16 cellular contexts compared by ENCODE assay signal in the genomic region with DNA sequence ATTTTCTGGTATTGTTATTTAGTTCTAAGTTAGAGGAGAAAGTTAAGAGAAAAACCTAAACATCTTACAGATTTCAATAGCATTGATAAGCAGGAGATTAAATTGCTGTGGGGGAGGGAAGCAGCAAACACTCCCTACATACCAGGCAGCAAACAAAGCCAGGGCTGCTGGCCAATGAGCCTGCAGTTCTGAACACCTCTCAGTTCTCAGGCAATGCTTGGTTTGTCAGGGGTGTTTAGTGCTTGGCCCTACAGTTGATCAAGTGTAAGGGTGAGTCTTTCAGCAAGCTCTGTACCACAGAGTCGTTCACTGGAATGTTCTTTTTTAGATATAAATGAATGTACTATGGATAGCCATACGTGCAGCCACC. TPM values are rescaled to one million over a fixed set of nuclear protein-coding genes. Genes with fewer than 3 reads are reported as not detected.
"Had no signal": no experiment of that assay in that cellular context is flagged by ENCODE, and none has a peak within 500 bp of the region (broad histone marks: within the 10 kb centered on the region; RNA-seq: fewer than 3 reads in every experiment).

No MANE protein-coding gene starts in this region.

- ATAC-seq: activated CD8-positive, alpha-beta T cell treated with anti-CD3 and anti-CD28 coated beads, Interleukin-2, amount 10 ng/mL, durations not matched to agents 7 days and 5 days; stimulated activated effector memory CD8-positive, alpha-beta T cell treated with anti-CD3 and anti-CD28 coated beads, Interleukin-12 subunit alpha, Interleukin-12 subunit beta, amount 100 ng/mL, for 72 hours; T-cell had no signal

- H3K27ac ChIP-seq: colonic mucosa, left ventricle myocardium inferior, right atrium auricular region, tibial artery, uterus, VCaP had no signal

- H3K36me3 ChIP-seq: colonic mucosa, left ventricle myocardium inferior, right atrium auricular region, tibial artery, uterus had no signal

- H3K4me1 ChIP-seq: colonic mucosa, left ventricle myocardium inferior, right atrium auricular region, tibial artery, uterus had no signal

- H3K27me3 ChIP-seq: colonic mucosa, right atrium auricular region, tibial artery, uterus had no signal

- DNase-seq: activated CD4-positive, alpha-beta T cell treated with anti-CD3 and anti-CD28 coated beads for 4 hours; activated CD8-positive, alpha-beta memory T cell treated with anti-CD3 and anti-CD28 coated beads, Interleukin-2, amount 50 U/mL, for 48 hours; activated CD8-positive, alpha-beta T cell treated with anti-CD3 and anti-CD28 coated beads, Interleukin-2, amount 10 ng/mL, durations not matched to agents 7 days and 5 days; aorta; colonic mucosa; effector CD4-positive, alpha-beta T cell; left ventricle myocardium inferior; mesenchymal stem cell; posterior cingulate gyrus; T-cell; tibial artery; uterus had no signal

- H3K9me3 ChIP-seq: colonic mucosa, left ventricle myocardium inferior, right atrium auricular region, tibial artery, uterus had no signal

- H3K4me3 ChIP-seq: colonic mucosa, left ventricle myocardium inferior, right atrium auricular region, tibial artery, uterus had no signal

RNA-seq across cellular contexts. Expression of a gene that starts 38.6 kb away (rescaled TPM):
- total RNA-seq: glomerular endothelial cell, left ventricle myocardium inferior, right atrium auricular region had no signal
